ENCODE assay signal across 8 cellular contexts in genomic region chr6:41942045-41942851, GRCh38. TPM values are rescaled to one million over a fixed set of nuclear protein-coding genes. Genes with fewer than 3 reads are reported as not detected.
DNase-seq lines count a peak whose midpoint lies in the region; ATAC-seq and TF ChIP-seq lines count a peak whose summit lies in the region.

No MANE protein-coding gene starts in this region.

- ATAC-seq in HG03432 (IDR thresholded peaks at IDR 0.05; ENCODE audit: unreplicated experiment): no peak

- no peaks in the 10 kb centered on the region for H3K9me3 ChIP-seq in suprapubic skin

- peaks cover 45% of the 10 kb centered on the region for H3K4me1 ChIP-seq in suprapubic skin

- WGBS in suprapubic skin: 39% methylated on average over 21 of the region's 21 CpGs

- TF ChIP-seq POLR2A in suprapubic skin (IDR thresholded peaks at IDR 0.05): no peak

- H3K27ac ChIP-seq in suprapubic skin: peak overlapping the region; percentile 62

- DNase-seq in HS-5 (ENCODE audit: low read depth) (peak; percentile 73), amniotic stem cell (lab: John Stamatoyannopoulos, UW) (peak; percentile 62), kidney glomerular epithelial cell (lab: John Stamatoyannopoulos, UW) (peak; percentile 98), suprapubic skin (ENCODE audit: low spot score in 2 of 2) (no peak), NCI-H146 treated with DMSO at 0.1 percent for 48 hours (lab: John Stamatoyannopoulos, UW; ENCODE audit: unreplicated experiment) (no peak), EL (no peak)

- TF ChIP-seq EP300 in suprapubic skin (IDR thresholded peaks at IDR 0.05): no peak

- H3K36me3 ChIP-seq in suprapubic skin: no peaks in the 10 kb centered on the region

- TF ChIP-seq CTCF in suprapubic skin (IDR thresholded peaks at IDR 0.05): no peak

- peak overlapping the region; percentile 77 for H3K4me3 ChIP-seq in GM08714 (ENCODE audit: low read length)
- H3K4me3 ChIP-seq in suprapubic skin: peak overlapping the region; percentile 79

- H3K27me3 ChIP-seq in suprapubic skin: no peaks in the 10 kb centered on the region

RNA-seq across cellular contexts. Expression of gene CCND3, which starts 0.6 kb away (rescaled TPM):
- total RNA-seq in suprapubic skin: 100 to 1,000 TPM; 106 to 214 (median 132) TPM

RNA-seq across cellular contexts. Expression of gene BYSL, which starts 20.9 kb away (rescaled TPM):
- total RNA-seq in suprapubic skin: 10 to 100 TPM in 3 of 4 donors, 1 to 10 TPM in 1; 6.8 to 15.7 (median 10.4) TPM

RNA-seq across cellular contexts. Expression of gene MED20, which starts 21.3 kb away (rescaled TPM):
- total RNA-seq in suprapubic skin: 10 to 100 TPM; 15.2 to 18.7 (median 17.3) TPM

RNA-seq across cellular contexts. Expression of gene USP49, which starts 47.1 kb away (rescaled TPM):
- total RNA-seq in suprapubic skin: 10 to 100 TPM in 1 of 4 donors, 1 to 10 TPM in 3; 2.9 to 17.1 (median 4.1) TPM

Comparison
In these comparisons a context has a peak if more than half of its experiments do, and no peak if none do; other contexts are left out.
1. DNase-seq: peak in HS-5 (single experiment), amniotic stem cell (single experiment) and kidney glomerular epithelial cell (single experiment); none in suprapubic skin (0 of 2), NCI-H146 treated with DMSO at 0.1 percent for 48 hours (single experiment) and EL (single experiment).